Comparison of ENCODE assay signal across 1 cellular context in genomic region chr14:67446371-67447032, GRCh38.
TF ChIP-seq lines count a peak whose summit lies in the region.

No MANE protein-coding gene starts in this region.

TF ChIP-seq in K562, 482 proteins besides CTCF, POLR2A, EP300 and RAD21 (continued from another document):
- TF ChIP-seq, protein P1, sequence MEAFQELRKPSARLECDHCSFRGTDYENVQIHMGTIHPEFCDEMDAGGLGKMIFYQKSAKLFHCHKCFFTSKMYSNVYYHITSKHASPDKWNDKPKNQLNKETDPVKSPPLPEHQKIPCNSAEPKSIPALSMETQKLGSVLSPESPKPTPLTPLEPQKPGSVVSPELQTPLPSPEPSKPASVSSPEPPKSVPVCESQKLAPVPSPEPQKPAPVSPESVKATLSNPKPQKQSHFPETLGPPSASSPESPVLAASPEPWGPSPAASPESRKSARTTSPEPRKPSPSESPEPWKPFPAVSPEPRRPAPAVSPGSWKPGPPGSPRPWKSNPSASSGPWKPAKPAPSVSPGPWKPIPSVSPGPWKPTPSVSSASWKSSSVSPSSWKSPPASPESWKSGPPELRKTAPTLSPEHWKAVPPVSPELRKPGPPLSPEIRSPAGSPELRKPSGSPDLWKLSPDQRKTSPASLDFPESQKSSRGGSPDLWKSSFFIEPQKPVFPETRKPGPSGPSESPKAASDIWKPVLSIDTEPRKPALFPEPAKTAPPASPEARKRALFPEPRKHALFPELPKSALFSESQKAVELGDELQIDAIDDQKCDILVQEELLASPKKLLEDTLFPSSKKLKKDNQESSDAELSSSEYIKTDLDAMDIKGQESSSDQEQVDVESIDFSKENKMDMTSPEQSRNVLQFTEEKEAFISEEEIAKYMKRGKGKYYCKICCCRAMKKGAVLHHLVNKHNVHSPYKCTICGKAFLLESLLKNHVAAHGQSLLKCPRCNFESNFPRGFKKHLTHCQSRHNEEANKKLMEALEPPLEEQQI (IDR thresholded peaks at IDR 0.05), result no peak
- no peak for TF ChIP-seq GABPB1 (CRISPR knock-in tag; IDR thresholded peaks at IDR 0.05)
- TF ChIP-seq, protein P2, sequence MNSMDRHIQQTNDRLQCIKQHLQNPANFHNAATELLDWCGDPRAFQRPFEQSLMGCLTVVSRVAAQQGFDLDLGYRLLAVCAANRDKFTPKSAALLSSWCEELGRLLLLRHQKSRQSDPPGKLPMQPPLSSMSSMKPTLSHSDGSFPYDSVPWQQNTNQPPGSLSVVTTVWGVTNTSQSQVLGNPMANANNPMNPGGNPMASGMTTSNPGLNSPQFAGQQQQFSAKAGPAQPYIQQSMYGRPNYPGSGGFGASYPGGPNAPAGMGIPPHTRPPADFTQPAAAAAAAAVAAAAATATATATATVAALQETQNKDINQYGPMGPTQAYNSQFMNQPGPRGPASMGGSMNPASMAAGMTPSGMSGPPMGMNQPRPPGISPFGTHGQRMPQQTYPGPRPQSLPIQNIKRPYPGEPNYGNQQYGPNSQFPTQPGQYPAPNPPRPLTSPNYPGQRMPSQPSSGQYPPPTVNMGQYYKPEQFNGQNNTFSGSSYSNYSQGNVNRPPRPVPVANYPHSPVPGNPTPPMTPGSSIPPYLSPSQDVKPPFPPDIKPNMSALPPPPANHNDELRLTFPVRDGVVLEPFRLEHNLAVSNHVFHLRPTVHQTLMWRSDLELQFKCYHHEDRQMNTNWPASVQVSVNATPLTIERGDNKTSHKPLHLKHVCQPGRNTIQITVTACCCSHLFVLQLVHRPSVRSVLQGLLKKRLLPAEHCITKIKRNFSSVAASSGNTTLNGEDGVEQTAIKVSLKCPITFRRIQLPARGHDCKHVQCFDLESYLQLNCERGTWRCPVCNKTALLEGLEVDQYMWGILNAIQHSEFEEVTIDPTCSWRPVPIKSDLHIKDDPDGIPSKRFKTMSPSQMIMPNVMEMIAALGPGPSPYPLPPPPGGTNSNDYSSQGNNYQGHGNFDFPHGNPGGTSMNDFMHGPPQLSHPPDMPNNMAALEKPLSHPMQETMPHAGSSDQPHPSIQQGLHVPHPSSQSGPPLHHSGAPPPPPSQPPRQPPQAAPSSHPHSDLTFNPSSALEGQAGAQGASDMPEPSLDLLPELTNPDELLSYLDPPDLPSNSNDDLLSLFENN (IDR thresholded peaks at IDR 0.05; ENCODE audit: low read depth in 2 of 2, low read length in 2 of 2), result no peak
